20 cellular contexts compared by ENCODE assay signal in the genomic region with DNA sequence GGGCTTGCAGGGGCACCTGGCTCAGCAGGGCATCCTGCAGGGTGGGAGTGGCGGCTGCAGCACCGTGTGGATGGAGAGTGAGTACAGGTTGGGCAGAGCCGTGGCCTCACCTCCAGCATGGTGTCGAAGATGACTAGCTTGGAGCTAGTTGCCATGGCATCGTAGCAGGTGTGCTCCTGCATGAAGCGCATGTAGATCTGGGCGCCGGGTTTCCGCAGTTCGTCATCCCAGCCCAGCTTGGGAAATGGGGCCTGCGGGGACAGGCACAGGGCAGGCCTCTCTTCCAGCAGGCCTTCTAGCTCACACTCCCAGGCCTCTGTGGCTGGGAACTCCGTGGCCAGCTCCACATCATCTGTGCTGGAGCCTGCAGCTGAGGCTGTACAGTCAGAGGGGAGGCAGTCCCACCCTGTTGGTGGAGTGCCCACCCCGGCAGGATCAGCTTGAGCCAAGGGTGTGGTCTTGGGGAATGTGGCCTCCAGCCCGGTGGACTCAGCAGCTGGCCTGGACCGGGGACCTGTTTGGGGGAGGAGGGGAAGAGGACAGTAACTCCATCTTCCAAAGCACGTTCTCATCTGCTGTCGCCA. TPM values are rescaled to one million over a fixed set of nuclear protein-coding genes. Genes with fewer than 3 reads are reported as not detected.
DNase-seq lines count a peak whose midpoint lies in the region; ATAC-seq and TF ChIP-seq lines count a peak whose summit lies in the region.
"Had no signal": no experiment of that assay in that cellular context is flagged by ENCODE, and none has a peak within 500 bp of the region (broad histone marks: within the 10 kb centered on the region; RNA-seq: fewer than 3 reads in every experiment).

No MANE protein-coding gene starts in this region.

- no peaks in the 10 kb centered on the region for H3K9me3 Mint-ChIP-seq in activated CD4-positive, alpha-beta T cell treated with anti-CD3 and anti-CD28 coated beads, Interleukin-2, amount 10 ng/mL, durations not matched to agents 24 days and 14 days
- no peaks in the 10 kb centered on the region for H3K9me3 Mint-ChIP-seq in activated T-cell treated with anti-CD3 and anti-CD28 coated beads, Interleukin-2, amount 50 U/mL, for 4 hours
- H3K9me3 Mint-ChIP-seq: activated T-helper 1 cell treated with anti-CD3 and anti-CD28 coated beads, Interleukin-12 subunit alpha, Interleukin-12 subunit beta, Interleukin-2, Interleukin-4 antibody, amounts not matched to agents 30 ng/mL and 10 ng/mL and 1 ng/mL, durations not matched to agents 14 hours and 24 hours and 36 hours; CD8-positive, alpha-beta T cell; dendritic cell treated with granulocyte-macrophage colony-stimulating factor and Interleukin-4, amounts not matched to agents 40 ng/mL and 50 ng/mL, for 4 days; mesothelial cell of epicardium had no signal

- no peak overlapping the region for H4K8ac ChIP-seq in neuronal stem cell (ENCODE audit: low read depth, low read length)

- no peaks in the 10 kb centered on the region for H3K36me3 Mint-ChIP-seq in activated CD4-positive, alpha-beta T cell treated with anti-CD3 and anti-CD28 coated beads, Interleukin-2, amount 10 ng/mL, durations not matched to agents 24 days and 14 days (ENCODE audit: low read depth)
- no peaks in the 10 kb centered on the region for H3K36me3 Mint-ChIP-seq in activated T-cell treated with anti-CD3 and anti-CD28 coated beads, Interleukin-2, amount 50 U/mL, for 4 hours (ENCODE audit: insufficient read depth)
- H3K36me3 Mint-ChIP-seq: CD8-positive, alpha-beta T cell; mesothelial cell of epicardium had no signal

- TF ChIP-seq CTCF in ascending aorta (IDR thresholded peaks at IDR 0.05) = no peak

- H3K27me3 Mint-ChIP-seq in activated CD4-positive, alpha-beta T cell treated with anti-CD3 and anti-CD28 coated beads, Interleukin-2, amount 10 ng/mL, durations not matched to agents 24 days and 14 days = peaks cover 19% of the 10 kb centered on the region
- peaks cover 29% of the 10 kb centered on the region for H3K27me3 Mint-ChIP-seq in activated T-cell treated with anti-CD3 and anti-CD28 coated beads, Interleukin-2, amount 50 U/mL, for 4 hours (ENCODE audit: low read depth)

- H3K36me3 ChIP-seq in ascending aorta (no peaks in the 10 kb centered on the region), neuronal stem cell (replicated peaks in 1 of 2; ENCODE audit: control insufficient read depth in 2 of 2, insufficient read depth in 2 of 2, low read length in 2 of 2) (no peaks in the 10 kb centered on the region)
- H3K36me3 ChIP-seq: tibial artery had no signal

- ATAC-seq in activated T-cell treated with anti-CD3 and anti-CD28 coated beads, Interleukin-2, amount 50 U/mL, for 4 hours = no peak
- ATAC-seq: CD8-positive, alpha-beta T cell had no signal

- H3K4ac ChIP-seq in neuronal stem cell (ENCODE audit: low read length) = no peak overlapping the region

- H3K9me3 ChIP-seq in ascending aorta (no peaks in the 10 kb centered on the region), neuronal stem cell (replicated peaks in 1 of 2; ENCODE audit: control insufficient read depth in 2 of 2, insufficient read depth in 1 of 2, low read depth in 1 of 2, low read length in 2 of 2) (no peaks in the 10 kb centered on the region)
- H3K9me3 ChIP-seq: tibial artery had no signal

- no peaks in the 10 kb centered on the region for H3K79me1 ChIP-seq in neuronal stem cell (ENCODE audit: low read depth, low read length)

- H2BK120ac ChIP-seq in neuronal stem cell (ENCODE audit: low read depth, low read length) = no peak overlapping the region

- peak overlapping the region; percentile 80 to 83 for H3K27ac ChIP-seq in ascending aorta
- no peak overlapping the region for H3K27ac ChIP-seq in neuronal stem cell (replicated peaks; ENCODE audit: low read length)
- H3K27ac ChIP-seq: 22Rv1, HL-60 had no signal

- H3K4me1 ChIP-seq in ascending aorta = peaks cover 8 to 29% of the 10 kb centered on the region in 2 donors
- H3K4me1 ChIP-seq in neuronal stem cell (ENCODE audit: control insufficient read depth in 2 of 2, insufficient read depth in 1 of 2, low read depth in 1 of 2, low read length in 2 of 2) = peaks cover 0 to 3% of the 10 kb centered on the region in 2 donors

- H3K27me3 ChIP-seq in ascending aorta (no peaks in the 10 kb centered on the region), neuronal stem cell (ENCODE audit: control insufficient read depth in 3 of 3, insufficient read depth in 3 of 3, low read depth in 1 of 3, low read length in 3 of 3) (peaks cover 0 to 48% (median 0%) of the 10 kb centered on the region in 3 experiments)
- H3K27me3 ChIP-seq: tibial artery had no signal

- H3K23ac ChIP-seq in neuronal stem cell (ENCODE audit: low read depth, low read length, poor library complexity) = peak overlapping the region; percentile 11

- DNase-seq in DMS153 (lab: John Stamatoyannopoulos, UW) = peak; percentile 10
- DNase-seq in DMS153 treated with DMSO at 0.1 percent for 48 hours (lab: John Stamatoyannopoulos, UW; ENCODE audit: unreplicated experiment) = no peak
- DNase-seq in ascending aorta (ENCODE audit: low spot score in 2 of 2) = peak in 1 of 2 donors; percentile 78
- DNase-seq in neuronal stem cell (ENCODE audit: low spot score) = no peak
- DNase-seq in activated CD4-positive, alpha-beta T cell treated with anti-CD3 and anti-CD28 coated beads, Interleukin-2, amount 10 ng/mL, durations not matched to agents 24 days and 14 days = no peak
- no peak for DNase-seq in activated T-cell treated with anti-CD3 and anti-CD28 coated beads, Interleukin-2, amount 50 U/mL, for 4 hours
- DNase-seq: activated CD4-positive, alpha-beta T cell treated with anti-CD3 and anti-CD28 coated beads, Interleukin-2, amount 50 U/mL, for 1 hour; CD8-positive, alpha-beta T cell; H7; Kasumi-1; NCI-H2171; stimulated activated CD4-positive, alpha-beta T cell treated with anti-CD3 and anti-CD28 coated beads, Interleukin-15, amount 100 ng/mL, for 24 hours; T-helper 2 cell had no signal

- H3K9ac ChIP-seq in neuronal stem cell (ENCODE audit: low read depth, low read length, poor library complexity) = peak overlapping the region; percentile 5

- intact Hi-C loops in ascending aorta (cut with DNase I) = loop anchor here (5.0 kb wide), 2 partner anchors 98 to 118 kb away; a partner anchor contains a TSS
- intact Hi-C loops in activated CD4-positive, alpha-beta T cell treated with anti-CD3 and anti-CD28 coated beads, Interleukin-2, amount 10 ng/mL, durations not matched to agents 24 days and 14 days (cut with micrococcal nuclease) = no loop called here

- peak overlapping the region; percentile 60 for H3K14ac ChIP-seq in neuronal stem cell (ENCODE audit: low read length)

- no peak overlapping the region for H3K18ac ChIP-seq in neuronal stem cell (ENCODE audit: low read length)

- no peak overlapping the region for H2BK5ac ChIP-seq in neuronal stem cell (ENCODE audit: low read length)

- no peak overlapping the region for H4K91ac ChIP-seq in neuronal stem cell (ENCODE audit: low read depth, low read length, poor library complexity)

- no CpG with 5 or more reads among the region's 17 CpGs for WGBS in neuronal stem cell (ENCODE audit: extremely low coverage in 2 of 2, insufficient read length in 2 of 2, insufficient replicate concordance in 1 of 2), 2 donors

- no peak overlapping the region for H3K27ac Mint-ChIP-seq in activated CD4-positive, alpha-beta T cell treated with anti-CD3 and anti-CD28 coated beads, Interleukin-2, amount 10 ng/mL, durations not matched to agents 24 days and 14 days
- H3K27ac Mint-ChIP-seq: activated T-helper 1 cell treated with anti-CD3 and anti-CD28 coated beads, Interleukin-12 subunit alpha, Interleukin-12 subunit beta, Interleukin-2, Interleukin-4 antibody, amounts not matched to agents 30 ng/mL and 10 ng/mL and 1 ng/mL, durations not matched to agents 14 hours and 24 hours and 36 hours; CD8-positive, alpha-beta T cell; dendritic cell treated with granulocyte-macrophage colony-stimulating factor and Interleukin-4, amounts not matched to agents 40 ng/mL and 50 ng/mL, for 4 days; mesothelial cell of epicardium had no signal

- no peak overlapping the region for H2AFZ ChIP-seq in neuronal stem cell (ENCODE audit: low read length)

- no peak overlapping the region for H2BK12ac ChIP-seq in neuronal stem cell (ENCODE audit: low read length)

- H3K4me3 ChIP-seq in ascending aorta (no peak overlapping the region), neuronal stem cell (ENCODE audit: low read length in 2 of 2) (no peak overlapping the region)
- H3K4me3 ChIP-seq: tibial artery had no signal

- no peaks in the 10 kb centered on the region for H3K4me1 Mint-ChIP-seq in activated CD4-positive, alpha-beta T cell treated with anti-CD3 and anti-CD28 coated beads, Interleukin-2, amount 10 ng/mL, durations not matched to agents 24 days and 14 days
- no peaks in the 10 kb centered on the region for H3K4me1 Mint-ChIP-seq in activated T-cell treated with anti-CD3 and anti-CD28 coated beads, Interleukin-2, amount 50 U/mL, for 4 hours (ENCODE audit: low read depth)

- H3K4me2 ChIP-seq in neuronal stem cell (ENCODE audit: insufficient read depth, low read length, poor library complexity, severe bottlenecking) = no peak overlapping the region

- H2BK15ac ChIP-seq in neuronal stem cell (ENCODE audit: low read length) = no peak overlapping the region

- H2AK5ac ChIP-seq in neuronal stem cell (ENCODE audit: low read depth, low read length) = no peak overlapping the region

- H3K4me3 Mint-ChIP-seq in activated CD4-positive, alpha-beta T cell treated with anti-CD3 and anti-CD28 coated beads, Interleukin-2, amount 10 ng/mL, durations not matched to agents 24 days and 14 days = no peak overlapping the region
- no peak overlapping the region for H3K4me3 Mint-ChIP-seq in activated T-cell treated with anti-CD3 and anti-CD28 coated beads, Interleukin-2, amount 50 U/mL, for 4 hours
- H3K4me3 Mint-ChIP-seq: activated T-helper 1 cell treated with anti-CD3 and anti-CD28 coated beads, Interleukin-12 subunit alpha, Interleukin-12 subunit beta, Interleukin-2, Interleukin-4 antibody, amounts not matched to agents 30 ng/mL and 10 ng/mL and 1 ng/mL, durations not matched to agents 14 hours and 24 hours and 36 hours; CD8-positive, alpha-beta T cell; dendritic cell treated with granulocyte-macrophage colony-stimulating factor and Interleukin-4, amounts not matched to agents 40 ng/mL and 50 ng/mL, for 4 days; mesothelial cell of epicardium had no signal

RNA-seq across cellular contexts. Expression of a gene that starts 1.6 kb away (rescaled TPM):
- total RNA-seq in ascending aorta = not detected
- polyA plus RNA-seq in neuronal stem cell (2013, experiment 1 of 2) = not detected
- not detected for polyA plus RNA-seq in neuronal stem cell (2013, experiment 2 of 2)
- total RNA-seq in activated CD4-positive, alpha-beta T cell treated with anti-CD3 and anti-CD28 coated beads, Interleukin-2, amount 10 ng/mL, durations not matched to agents 24 days and 14 days = not detected in 2 replicates
- not detected for total RNA-seq in activated T-cell treated with anti-CD3 and anti-CD28 coated beads, Interleukin-2, amount 50 U/mL, for 4 hours
- total RNA-seq: activated T-helper 1 cell treated with anti-CD3 and anti-CD28 coated beads, Interleukin-12 subunit alpha, Interleukin-12 subunit beta, Interleukin-2, Interleukin-4 antibody, amounts not matched to agents 30 ng/mL and 10 ng/mL and 1 ng/mL, durations not matched to agents 14 hours and 24 hours and 36 hours; CD8-positive, alpha-beta T cell; H7; osteocyte had no signal

RNA-seq across cellular contexts. Expression of a gene that starts 29.6 kb away (rescaled TPM):
- 1.2 TPM for total RNA-seq in ascending aorta
- polyA plus RNA-seq in neuronal stem cell (2013, experiment 1 of 2) = not detected
- 0.03 TPM for polyA plus RNA-seq in neuronal stem cell (2013, experiment 2 of 2)
- total RNA-seq in activated CD4-positive, alpha-beta T cell treated with anti-CD3 and anti-CD28 coated beads, Interleukin-2, amount 10 ng/mL, durations not matched to agents 24 days and 14 days = not detected in 2 replicates
- total RNA-seq in activated T-cell treated with anti-CD3 and anti-CD28 coated beads, Interleukin-2, amount 50 U/mL, for 4 hours = under 1 TPM in 1 of 3 donors, not detected in 2; 0.11 TPM
- total RNA-seq: activated T-helper 1 cell treated with anti-CD3 and anti-CD28 coated beads, Interleukin-12 subunit alpha, Interleukin-12 subunit beta, Interleukin-2, Interleukin-4 antibody, amounts not matched to agents 30 ng/mL and 10 ng/mL and 1 ng/mL, durations not matched to agents 14 hours and 24 hours and 36 hours; CD8-positive, alpha-beta T cell; H7 had no signal

RNA-seq across cellular contexts. Expression of a gene that starts 48.0 kb away (rescaled TPM):
- total RNA-seq in ascending aorta = 53.1 TPM
- polyA plus RNA-seq in neuronal stem cell (2013, experiment 1 of 2) = 0.99 TPM
- 0.84 TPM for polyA plus RNA-seq in neuronal stem cell (2013, experiment 2 of 2)
- total RNA-seq in activated CD4-positive, alpha-beta T cell treated with anti-CD3 and anti-CD28 coated beads, Interleukin-2, amount 10 ng/mL, durations not matched to agents 24 days and 14 days = 0.09 TPM in 1 of 2 replicates, not detected in the other
- under 1 TPM; 0.14 to 0.26 (median 0.15) TPM for total RNA-seq in activated T-cell treated with anti-CD3 and anti-CD28 coated beads, Interleukin-2, amount 50 U/mL, for 4 hours
- total RNA-seq: CD8-positive, alpha-beta T cell had no signal

RNA-seq across cellular contexts. Expression of a gene that starts 50.7 kb away (rescaled TPM):
- total RNA-seq in ascending aorta = not detected
- not detected for polyA plus RNA-seq in neuronal stem cell (2013, experiment 1 of 2)
- not detected for polyA plus RNA-seq in neuronal stem cell (2013, experiment 2 of 2)
- total RNA-seq in activated CD4-positive, alpha-beta T cell treated with anti-CD3 and anti-CD28 coated beads, Interleukin-2, amount 10 ng/mL, durations not matched to agents 24 days and 14 days = 0.12 and 0.28 TPM in 2 replicates
- total RNA-seq in activated T-cell treated with anti-CD3 and anti-CD28 coated beads, Interleukin-2, amount 50 U/mL, for 4 hours = 1 to 10 TPM; 1.4 to 2.7 (median 2.3) TPM
- total RNA-seq: H7, osteocyte had no signal

Comparison
In these comparisons a context has a peak if more than half of its experiments do, and no peak if none do; other contexts are left out.
1. RNA of a gene that starts 48.0 kb away (total RNA-seq): 53.1 TPM in ascending aorta (single experiment); 0.14 to 0.26 TPM in activated T-cell treated with anti-CD3 and anti-CD28 coated beads, Interleukin-2, amount 50 U/mL, for 4 hours and 0.09 TPM in activated CD4-positive, alpha-beta T cell treated with anti-CD3 and anti-CD28 coated beads, Interleukin-2, amount 10 ng/mL, durations not matched to agents 24 days and 14 days; every median in the first group is over 10 times any median in the second.